In genomic region chr20:47267621-47268020, GRCh38 we compare ENCODE assay signal across 1 cellular context.
TF ChIP-seq lines count a peak whose summit lies in the region.

No MANE protein-coding gene starts in this region.

TF ChIP-seq in K562, 482 proteins besides CTCF, POLR2A, EP300 and RAD21 (continued from another document):
- TF ChIP-seq ZBTB11 (CRISPR knock-in tag; IDR thresholded peaks at IDR 0.05) (peak in 1 of 3 experiments; percentile 84; a peak in 2 of 6 replicates), SUPT5H (IDR thresholded peaks at IDR 0.05) (peak; percentile 17; the same call in 1 of the 2 replicates)
